ENCODE assay signal across 8 cellular contexts in the genomic region with DNA sequence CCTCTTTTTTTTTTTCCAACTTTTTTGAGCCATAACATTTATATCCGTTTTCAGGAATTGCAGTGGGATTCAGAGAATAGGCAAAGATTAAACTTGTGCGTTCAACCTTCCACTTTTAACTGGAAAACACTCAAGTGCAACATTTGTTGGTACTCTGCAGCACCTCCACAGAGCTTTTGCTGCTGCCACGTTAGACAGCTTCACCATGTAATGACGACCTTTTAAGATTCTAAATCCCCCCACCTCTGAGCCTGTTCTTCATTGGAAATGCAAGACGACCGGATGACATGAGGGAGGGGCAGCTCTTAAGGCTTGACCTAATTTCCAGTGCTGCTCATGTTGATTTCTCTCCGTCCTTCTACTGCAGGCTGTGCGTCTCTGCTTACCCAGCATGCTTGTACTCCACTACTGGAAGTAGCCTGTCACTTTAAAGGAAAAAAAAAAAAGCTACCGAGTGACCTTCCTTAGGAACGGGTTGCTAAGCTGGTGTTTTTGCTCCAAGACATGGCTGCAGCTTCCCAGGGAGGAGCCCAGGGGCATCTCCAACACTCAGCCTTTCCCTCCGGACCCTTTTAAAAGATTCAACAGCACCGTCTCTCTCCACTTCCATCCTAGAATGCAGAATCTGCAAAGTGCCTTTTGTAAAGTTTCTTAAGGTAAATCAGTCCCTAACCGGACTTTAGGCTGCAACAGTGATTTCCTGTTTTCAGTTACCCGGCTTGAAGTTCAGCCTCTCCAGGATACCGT. TPM values are rescaled to one million over a fixed set of nuclear protein-coding genes. Genes with fewer than 3 reads are reported as not detected.
DNase-seq lines count a peak whose midpoint lies in the region; ATAC-seq and TF ChIP-seq lines count a peak whose summit lies in the region.

Gene CC2D2A, plus strand, starts transcription at position 481 of the 747 bp plus-strand sequence. CDS start 6,051 bp downstream, outside the sequence.

- ATAC-seq in stimulated activated naive CD8-positive, alpha-beta T cell treated with anti-CD3 and anti-CD28 coated beads, Interleukin-15, Interleukin-2, amounts not matched to agents 100 U/mL and 50 U/mL, for 24 hours: no peak
- no peak for ATAC-seq in activated naive CD8-positive, alpha-beta T cell treated with anti-CD3 and anti-CD28 coated beads, Interleukin-2, amount 10 ng/mL, durations not matched to agents 7 days and 5 days (ENCODE audit: low read depth)
- ATAC-seq in heart left ventricle (peak; percentile 78 to 94 (median 90)), GM18520 (IDR thresholded peaks at IDR 0.05; ENCODE audit: unreplicated experiment) (no peak)

- H2AFZ ChIP-seq in osteoblast (ENCODE audit: low read length): peak within 1 kb of the TSS; percentile 95

- H3K27ac Mint-ChIP-seq in stimulated activated naive CD8-positive, alpha-beta T cell treated with anti-CD3 and anti-CD28 coated beads, Interleukin-15, Interleukin-2, amounts not matched to agents 100 ng/mL and 50 ng/mL, for 24 hours: no peak within 1 kb of the TSS
- H3K27ac Mint-ChIP-seq in activated naive CD8-positive, alpha-beta T cell treated with anti-CD3 and anti-CD28 coated beads, Interleukin-2, amount 10 ng/mL, durations not matched to agents 7 days and 5 days: no peak within 1 kb of the TSS

- 3 to 5% (median 4%) methylated on average over 15 of the region's 15 CpGs for WGBS in heart left ventricle, 4 donors

- H3K9me3 ChIP-seq in heart left ventricle (no peaks in the 10 kb centered on the region), osteoblast (ENCODE audit: low read depth, low read length) (no peaks in the 10 kb centered on the region)

- no peaks in the 10 kb centered on the region for H3K79me2 ChIP-seq in osteoblast (ENCODE audit: insufficient read depth, low read length)

- H3K27me3 ChIP-seq in heart left ventricle (no peaks in the 10 kb centered on the region), osteoblast (ENCODE audit: insufficient read depth, low read length) (no peaks in the 10 kb centered on the region)

- intact Hi-C loops in heart left ventricle (cut with DNase I): loop anchor here in 3 of 10 donors (10.0 kb wide), 5 partner anchors 185 to 1835 kb away; partner anchors contain the start of genes CPEB2 (in 1 of the 3) and FBXL5 (in 1 of the 3)

- TF ChIP-seq CTCF in heart left ventricle (IDR thresholded peaks at IDR 0.05): no peak
- TF ChIP-seq CTCF in osteoblast (IDR thresholded peaks at IDR 0.05; ENCODE audit: extremely low read depth, low read depth, low read length): no peak

- no peaks in the 10 kb centered on the region for H3K27me3 Mint-ChIP-seq in stimulated activated naive CD8-positive, alpha-beta T cell treated with anti-CD3 and anti-CD28 coated beads, Interleukin-15, Interleukin-2, amounts not matched to agents 100 ng/mL and 50 ng/mL, for 24 hours
- H3K27me3 Mint-ChIP-seq in activated naive CD8-positive, alpha-beta T cell treated with anti-CD3 and anti-CD28 coated beads, Interleukin-2, amount 10 ng/mL, durations not matched to agents 7 days and 5 days: no peaks in the 10 kb centered on the region

- H3K4me2 ChIP-seq in osteoblast (ENCODE audit: insufficient read depth, low read length): peak within 1 kb of the TSS; percentile 89

- H3K9me3 Mint-ChIP-seq in stimulated activated naive CD8-positive, alpha-beta T cell treated with anti-CD3 and anti-CD28 coated beads, Interleukin-15, Interleukin-2, amounts not matched to agents 100 ng/mL and 50 ng/mL, for 24 hours: no peaks in the 10 kb centered on the region
- H3K9me3 Mint-ChIP-seq in activated naive CD8-positive, alpha-beta T cell treated with anti-CD3 and anti-CD28 coated beads, Interleukin-2, amount 10 ng/mL, durations not matched to agents 7 days and 5 days: no peaks in the 10 kb centered on the region

- no peak for TF ChIP-seq POLR2A in heart left ventricle (IDR thresholded peaks at IDR 0.05)

- peaks cover 0 to 37% (median 12%) of the 10 kb centered on the region in 12 donors for H3K4me1 ChIP-seq in heart left ventricle
- peaks cover 2% of the 10 kb centered on the region for H3K4me1 ChIP-seq in osteoblast (ENCODE audit: insufficient read depth, low read length)

- H4K20me1 ChIP-seq in osteoblast (ENCODE audit: insufficient read depth, low read length): no peaks in the 10 kb centered on the region

- peak within 1 kb of the TSS; percentile 28 to 76 (median 62) for H3K4me3 ChIP-seq in heart left ventricle
- H3K4me3 ChIP-seq in osteoblast (ENCODE audit: insufficient read depth, low read length): peak within 1 kb of the TSS; percentile 73

- no peak for DNase-seq in stimulated activated naive CD8-positive, alpha-beta T cell treated with anti-CD3 and anti-CD28 coated beads, Interleukin-15, Interleukin-2, amounts not matched to agents 100 U/mL and 50 U/mL, for 24 hours
- no peak for DNase-seq in activated naive CD8-positive, alpha-beta T cell treated with anti-CD3 and anti-CD28 coated beads, Interleukin-2, amount 10 ng/mL, durations not matched to agents 7 days and 5 days
- DNase-seq in heart left ventricle (peak in 2 of 5 donors; percentile 22 to 35), osteoblast (ENCODE audit: insufficient read length, low spot score, missing footprints) (peak; percentile 41), NCI-H1048 (lab: John Stamatoyannopoulos, UW) (no peak), NCI-H2081 treated with DMSO at 0.1 percent for 48 hours (lab: John Stamatoyannopoulos, UW) (no peak)

- peaks cover 12% of the 10 kb centered on the region for H3K4me1 Mint-ChIP-seq in stimulated activated naive CD8-positive, alpha-beta T cell treated with anti-CD3 and anti-CD28 coated beads, Interleukin-15, Interleukin-2, amounts not matched to agents 100 ng/mL and 50 ng/mL, for 24 hours (ENCODE audit: low read depth)
- H3K4me1 Mint-ChIP-seq in activated naive CD8-positive, alpha-beta T cell treated with anti-CD3 and anti-CD28 coated beads, Interleukin-2, amount 10 ng/mL, durations not matched to agents 7 days and 5 days: peaks cover 5% of the 10 kb centered on the region

- H3K36me3 Mint-ChIP-seq in stimulated activated naive CD8-positive, alpha-beta T cell treated with anti-CD3 and anti-CD28 coated beads, Interleukin-15, Interleukin-2, amounts not matched to agents 100 ng/mL and 50 ng/mL, for 24 hours (ENCODE audit: low read depth): no peaks in the 10 kb centered on the region
- H3K36me3 Mint-ChIP-seq in activated naive CD8-positive, alpha-beta T cell treated with anti-CD3 and anti-CD28 coated beads, Interleukin-2, amount 10 ng/mL, durations not matched to agents 7 days and 5 days: no peaks in the 10 kb centered on the region

- H3K4me3 Mint-ChIP-seq in stimulated activated naive CD8-positive, alpha-beta T cell treated with anti-CD3 and anti-CD28 coated beads, Interleukin-15, Interleukin-2, amounts not matched to agents 100 ng/mL and 50 ng/mL, for 24 hours: peak within 1 kb of the TSS; percentile 50
- peak within 1 kb of the TSS; percentile 41 for H3K4me3 Mint-ChIP-seq in activated naive CD8-positive, alpha-beta T cell treated with anti-CD3 and anti-CD28 coated beads, Interleukin-2, amount 10 ng/mL, durations not matched to agents 7 days and 5 days

- POLR2A ChIA-PET in activated naive CD8-positive, alpha-beta T cell treated with anti-CD3 and anti-CD28 coated beads, Interleukin-2, amount 10 ng/mL, durations not matched to agents 7 days and 5 days (lab: Charles Lee): no interaction called here

- H3K27ac ChIP-seq in heart left ventricle: peak within 1 kb of the TSS in 11 of 12 donors; percentile 1 to 74 (median 42)
- H3K27ac ChIP-seq in osteoblast (ENCODE audit: low read depth, low read length): peak within 1 kb of the TSS; percentile 47

- H3K36me3 ChIP-seq in heart left ventricle: peaks cover 0 to 2% (median 0%) of the 10 kb centered on the region in 9 donors
- no peaks in the 10 kb centered on the region for H3K36me3 ChIP-seq in osteoblast (ENCODE audit: insufficient read depth, low read length)

RNA-seq across cellular contexts. Expression of gene CC2D2A, which starts in this region (rescaled TPM):
- not detected for total RNA-seq in activated naive CD8-positive, alpha-beta T cell treated with anti-CD3 and anti-CD28 coated beads, Interleukin-2, amount 10 ng/mL, durations not matched to agents 7 days and 5 days
- total RNA-seq in heart left ventricle (10 to 100 TPM in 3 of 9 donors, 1 to 10 TPM in 6; 3.1 to 14.4 (median 9.0) TPM), osteoblast (34.0 and 35.4 TPM in 2 replicates)
- 1 to 10 TPM; 3.4 to 5.6 TPM for polyA plus RNA-seq in heart left ventricle

Comparison
In these comparisons a context has a peak if more than half of its experiments do, and no peak if none do; other contexts are left out.
1. ATAC-seq: peak in heart left ventricle (4 of 4); none in stimulated activated naive CD8-positive, alpha-beta T cell treated with anti-CD3 and anti-CD28 coated beads, Interleukin-15, Interleukin-2, amounts not matched to agents 100 U/mL and 50 U/mL, for 24 hours (single experiment), activated naive CD8-positive, alpha-beta T cell treated with anti-CD3 and anti-CD28 coated beads, Interleukin-2, amount 10 ng/mL, durations not matched to agents 7 days and 5 days (single experiment) and GM18520 (single experiment).